8 cellular contexts compared by ENCODE assay signal in genomic region chr5:172771439-172772111, GRCh38. TPM values are rescaled to one million over a fixed set of nuclear protein-coding genes. Genes with fewer than 3 reads are reported as not detected.
DNase-seq lines count a peak whose midpoint lies in the region; ATAC-seq and TF ChIP-seq lines count a peak whose summit lies in the region.

No MANE protein-coding gene starts in this region.

- DNase-seq in DMS53 (lab: John Stamatoyannopoulos, UW) (peak; percentile 84), heart right ventricle (no peak), gastrocnemius medialis (no peak), activated gamma-delta T cell treated with Interleukin-2 at 50 U/mL for 16 hours (no peak)
- DNase-seq in Jurkat, Clone E6-1 (ENCODE audit: low read depth, low spot score): no peak
- no peak for DNase-seq in activated T-helper 1 cell treated with anti-CD3 and anti-CD28 coated beads, Interleukin-12 subunit alpha, Interleukin-12 subunit beta, Interleukin-2, Interleukin-4 antibody, amounts not matched to agents 30 ng/mL and 10 ng/mL and 1 ng/mL, durations not matched to agents 14 hours and 24 hours and 36 hours (ENCODE audit: low spot score)

- H3K4me1 ChIP-seq in heart right ventricle (peaks cover 0 to 87% (median 29%) of the 10 kb centered on the region in 9 donors), gastrocnemius medialis (peaks cover 34 to 47% of the 10 kb centered on the region in 2 donors)

- no peaks in the 10 kb centered on the region for H3K27me3 Mint-ChIP-seq in activated T-helper 1 cell treated with anti-CD3 and anti-CD28 coated beads, Interleukin-12 subunit alpha, Interleukin-12 subunit beta, Interleukin-2, Interleukin-4 antibody, amounts not matched to agents 30 ng/mL and 10 ng/mL and 1 ng/mL, durations not matched to agents 14 hours and 24 hours and 36 hours (ENCODE audit: insufficient read depth)

- in situ Hi-C loops in gastrocnemius medialis (cut with MboI; ENCODE audit: low sequenced_read_pairs in 4 of 4): loop anchor here in 2 of 4 donors (10.0 kb wide), 2 partner anchors 57 to 103 kb away; no protein-coding TSS in a partner anchor

- TF ChIP-seq POLR2A in gastrocnemius medialis (IDR thresholded peaks at IDR 0.05): no peak

- H3K4me1 Mint-ChIP-seq in activated T-helper 1 cell treated with anti-CD3 and anti-CD28 coated beads, Interleukin-12 subunit alpha, Interleukin-12 subunit beta, Interleukin-2, Interleukin-4 antibody, amounts not matched to agents 30 ng/mL and 10 ng/mL and 1 ng/mL, durations not matched to agents 14 hours and 24 hours and 36 hours (ENCODE audit: low read depth): peaks cover 61% of the 10 kb centered on the region

- 1% methylated on average over 36 to 40 of the region's 40 CpGs for WGBS in heart right ventricle, 2 donors

- peak in 1 of 8 donors; percentile 1 for ATAC-seq in heart right ventricle
- ATAC-seq in gastrocnemius medialis: peak in 1 of 2 donors; percentile 2
- no peak for ATAC-seq in HG03175 (IDR thresholded peaks at IDR 0.05; ENCODE audit: unreplicated experiment)
- no peak for ATAC-seq in GM21423 (IDR thresholded peaks at IDR 0.05; ENCODE audit: unreplicated experiment)

- H3K36me3 ChIP-seq in heart right ventricle (peaks cover 6 to 35% (median 27%) of the 10 kb centered on the region in 9 donors), gastrocnemius medialis (peaks cover 17 to 30% of the 10 kb centered on the region in 2 donors)

- H3K27me3 ChIP-seq in heart right ventricle (no peaks in the 10 kb centered on the region), gastrocnemius medialis (no peaks in the 10 kb centered on the region)

- peak overlapping the region; percentile 80 for H3K4me3 ChIP-seq in Jurkat, Clone E6-1 (ENCODE audit: low read length)
- H3K4me3 ChIP-seq in heart right ventricle (peak overlapping the region; percentile 18 to 99 (median 92)), gastrocnemius medialis (peak overlapping the region; percentile 60 to 98 (median 78))

- H3K9me3 ChIP-seq in heart right ventricle (no peaks in the 10 kb centered on the region), gastrocnemius medialis (no peaks in the 10 kb centered on the region)

- no peak for TF ChIP-seq CTCF in heart right ventricle (IDR thresholded peaks at IDR 0.05)
- TF ChIP-seq CTCF in gastrocnemius medialis (IDR thresholded peaks at IDR 0.05 in 4 of 5, conservative IDR thresholded peaks at IDR 0.05 in 1 of 5): no peak

- intact Hi-C loops in activated T-helper 1 cell treated with anti-CD3 and anti-CD28 coated beads, Interleukin-12 subunit alpha, Interleukin-12 subunit beta, Interleukin-2, Interleukin-4 antibody, amounts not matched to agents 30 ng/mL and 10 ng/mL and 1 ng/mL, durations not matched to agents 14 hours and 24 hours and 36 hours (cut with micrococcal nuclease): loop anchor here (1.0 to 10.0 kb wide), 7 partner anchors 36 to 1113 kb away; partner anchors contain the start of genes CPEB4, ERGIC1, FBXW11 and STC2
- intact Hi-C loops in heart right ventricle (cut with DNase I): loop anchor here (1.0 to 10.0 kb wide), 24 partner anchors 24 to 163 kb away; no protein-coding TSS in a partner anchor
- intact Hi-C loops in gastrocnemius medialis (cut with DNase I; ENCODE audit: low total_unique reads): loop anchor here (1.0 to 10.0 kb wide), 5 partner anchors 24 to 903 kb away; no protein-coding TSS in a partner anchor

- no peaks in the 10 kb centered on the region for H3K9me3 Mint-ChIP-seq in activated T-helper 1 cell treated with anti-CD3 and anti-CD28 coated beads, Interleukin-12 subunit alpha, Interleukin-12 subunit beta, Interleukin-2, Interleukin-4 antibody, amounts not matched to agents 30 ng/mL and 10 ng/mL and 1 ng/mL, durations not matched to agents 14 hours and 24 hours and 36 hours

- H3K27ac ChIP-seq in heart right ventricle (peak overlapping the region; percentile 95 to 100 (median 100)), gastrocnemius medialis (peak overlapping the region; percentile 96 to 99 (median 96))

- peak overlapping the region; percentile 98 for H3K27ac Mint-ChIP-seq in activated T-helper 1 cell treated with anti-CD3 and anti-CD28 coated beads, Interleukin-12 subunit alpha, Interleukin-12 subunit beta, Interleukin-2, Interleukin-4 antibody, amounts not matched to agents 30 ng/mL and 10 ng/mL and 1 ng/mL, durations not matched to agents 14 hours and 24 hours and 36 hours

- H3K36me3 Mint-ChIP-seq in activated T-helper 1 cell treated with anti-CD3 and anti-CD28 coated beads, Interleukin-12 subunit alpha, Interleukin-12 subunit beta, Interleukin-2, Interleukin-4 antibody, amounts not matched to agents 30 ng/mL and 10 ng/mL and 1 ng/mL, durations not matched to agents 14 hours and 24 hours and 36 hours (ENCODE audit: low read depth): peaks cover 19% of the 10 kb centered on the region

- H3K4me3 Mint-ChIP-seq in activated T-helper 1 cell treated with anti-CD3 and anti-CD28 coated beads, Interleukin-12 subunit alpha, Interleukin-12 subunit beta, Interleukin-2, Interleukin-4 antibody, amounts not matched to agents 30 ng/mL and 10 ng/mL and 1 ng/mL, durations not matched to agents 14 hours and 24 hours and 36 hours: peak overlapping the region; percentile 87

RNA-seq across cellular contexts. Expression of gene DUSP1, which starts 0.6 kb away (rescaled TPM):
- 6.9 TPM for polyA plus RNA-seq in Jurkat, Clone E6-1 (2012; ENCODE audit: insufficient read depth, insufficient read length)
- total RNA-seq in activated T-helper 1 cell treated with anti-CD3 and anti-CD28 coated beads, Interleukin-12 subunit alpha, Interleukin-12 subunit beta, Interleukin-2, Interleukin-4 antibody, amounts not matched to agents 30 ng/mL and 10 ng/mL and 1 ng/mL, durations not matched to agents 14 hours and 24 hours and 36 hours: 11.9 and 12.5 TPM in 2 replicates
- total RNA-seq in heart right ventricle (100 to 1,000 TPM in 7 of 10 donors, 10 to 100 TPM in 3; 55.7 to 215 (median 143) TPM), gastrocnemius medialis (1,000 to 10,000 TPM in 1 of 4 donors, 100 to 1,000 TPM in 3; 345 to 1,004 (median 793) TPM)
- polyA plus RNA-seq in heart right ventricle: 10 to 100 TPM; 33.3 to 98.6 TPM
